22 cellular contexts compared by ENCODE assay signal in genomic region chr1:161771973-161772372, GRCh38. TPM values are rescaled to one million over a fixed set of nuclear protein-coding genes. Genes with fewer than 3 reads are reported as not detected.
A peak's percentile ranks its signal among the peaks of the same experiment; 100 is the strongest.
DNase-seq lines count a peak whose midpoint lies in the region; ATAC-seq, FAIRE-seq and TF ChIP-seq lines count a peak whose summit lies in the region.
"Had no signal": no experiment of that assay in that cellular context is flagged by ENCODE, and none has a peak within 500 bp of the region (broad histone marks: within the 10 kb centered on the region; RNA-seq: fewer than 3 reads in every experiment).

No MANE protein-coding gene starts in this region.

- in situ Hi-C loops in GM12878 (cut with MboI) = no loop called here

- intact Hi-C loops in GM12878 (cut with micrococcal nuclease; ENCODE audit: unreplicated experiment) = no loop called here
- intact Hi-C loops in sciatic nerve (cut with DNase I) = no loop called here

- DNase-seq in GM12892 (ENCODE audit: insufficient read length) = no peak
- DNase-seq in GM12878 (ENCODE audit: low read depth, low spot score) = no peak
- DNase-seq in sciatic nerve (ENCODE audit: low spot score) = no peak
- no peak for DNase-seq in AML-193 (lab: John Stamatoyannopoulos, UW)
- DNase-seq: activated CD4-positive, alpha-beta T cell treated with anti-CD3 and anti-CD28 coated beads for 4 hours; activated T-cell treated with anti-CD3 and anti-CD28 coated beads, Interleukin-2, amount 50 U/mL, for 4 hours; CD8-positive, alpha-beta memory T cell; DMS153; NCI-H510A treated with DMSO at 0.1 percent for 48 hours; Peyer's patch; SJCRH30; stimulated activated CD4-positive, alpha-beta T cell treated with anti-CD3 and anti-CD28 coated beads, Interleukin-2, amount 100 ng/mL, for 48 hours had no signal

- CTCF ChIA-PET in GM12878 (lab: Yijun Ruan, JAX) = interaction anchor here (0.8 to 2.0 kb wide), 5 partner anchors 10 to 32 kb away, joined by 3 to 8 read pairs (median 4); no protein-coding TSS in a partner anchor

- 59% methylated on average over 2 of the region's 2 CpGs for WGBS in GM12878 (ENCODE audit: insufficient coverage, insufficient replicate concordance, low lambda C conversion rate, missing lambda C conversion rate)

- RAD21 ChIA-PET in GM12878 (lab: Charles Lee; ENCODE audit: unreplicated experiment) = interaction anchor here (0.6 kb wide), 1 partner anchor 34 kb away, joined by 4 read pairs; no protein-coding TSS in a partner anchor

- peak overlapping the region in 7 of 10 experiments; percentile 10 to 38 (median 28); a peak in 9 of 20 replicates for H3K4me3 ChIP-seq in BLaER1 treated with 17β-estradiol and CSF1 and Interleukin-3, amounts not matched to agents 10 nM and 100 nM
- peak overlapping the region; percentile 28; the same call in 1 of the 2 replicates for H3K4me3 ChIP-seq in GM12878
- H3K4me3 ChIP-seq: Peyer's patch, prostate gland, SJCRH30, smooth muscle cell, suprapubic skin had no signal

- H3K4me2 ChIP-seq in BLaER1 treated with 17β-estradiol and CSF1 and Interleukin-3, amounts not matched to agents 10 nM and 100 nM = peak overlapping the region; percentile 21 to 97 (median 70)
- H3K4me2 ChIP-seq in GM12878 (ENCODE audit: control insufficient read depth, insufficient read depth) = peak overlapping the region; percentile 83
- H3K4me2 ChIP-seq: smooth muscle cell had no signal

- POLR2A ChIA-PET in GM12878 (lab: Charles Lee) = interaction anchor here (0.6 to 1.7 kb wide), 3 partner anchors 9 to 62 kb away, joined by 3 to 6 read pairs (median 3); no protein-coding TSS in a partner anchor

- no TSS peak for BruUV-seq in GM12878 (replicated peaks; lab: Mats Ljungman, UMichigan)

- SMC1A ChIA-PET in GM12878 (lab: Charles Lee; ENCODE audit: uncharacterized antibody, unreplicated experiment) = interaction anchor here (0.8 to 2.4 kb wide), 7 partner anchors 10 to 110 kb away, joined by 3 to 9 read pairs (median 4); no protein-coding TSS in a partner anchor

- peaks cover 93% of the 10 kb centered on the region for H3K79me2 ChIP-seq in GM12878 (ENCODE audit: control insufficient read depth, insufficient read depth, low read length)

- H3K27ac ChIP-seq in BLaER1 treated with 17β-estradiol and CSF1 and Interleukin-3, amounts not matched to agents 10 nM and 100 nM = peak overlapping the region in 10 of 11 experiments; percentile 34 to 90 (median 76); a peak in 19 of 22 replicates
- H3K27ac ChIP-seq in GM12878 (ENCODE audit: control insufficient read depth, insufficient read depth) = peak overlapping the region; percentile 40
- H3K27ac ChIP-seq: prostate gland, SJCRH30, suprapubic skin had no signal

- H2AFZ ChIP-seq in GM12878 (ENCODE audit: control insufficient read depth, low read depth, low read length) = no peak overlapping the region

- TF ChIP-seq POLR2A in GM12892 (IDR thresholded peaks at IDR 0.05; ENCODE audit: low read depth, low read length) (no peak), GM12878 (IDR thresholded peaks at IDR 0.05; ENCODE audit: low read depth, low read length) (no peak)

- no peak for TF ChIP-seq EP300 in GM12878 (IDR thresholded peaks at IDR 0.05; ENCODE audit: borderline replicate concordance in 1 of 2, control insufficient read depth in 1 of 2, low read depth in 2 of 2, low read length in 2 of 2)

- FAIRE-seq in GM12892 (lab: Jason Lieb, UNC) (peak; percentile 56), GM12878 (lab: Jason Lieb, UNC) (no peak)
- FAIRE-seq: bronchial epithelial cell, G401.6, H1, islet of Langerhans had no signal

- TF ChIP-seq RAD21 in GM12878 (IDR thresholded peaks at IDR 0.05; ENCODE audit: insufficient read depth, low read depth, low read length) = no peak

- H3K9ac ChIP-seq in BLaER1 treated with 17β-estradiol and CSF1 and Interleukin-3, amounts not matched to agents 10 nM and 100 nM = peak overlapping the region in 8 of 11 experiments; percentile 42 to 83 (median 59); a peak in 15 of 22 replicates
- peak overlapping the region; percentile 5; the same call in 1 of the 2 replicates for H3K9ac ChIP-seq in GM12878 (ENCODE audit: control insufficient read depth, insufficient read depth, low read length)

- TF ChIP-seq CTCF in GM12878 (IDR thresholded peaks at IDR 0.05 in 2 of 3, conservative IDR thresholded peaks at IDR 0.05 in 1 of 3; ENCODE audit: control insufficient read depth in 2 of 3, extremely low read depth in 1 of 3, insufficient read depth in 1 of 3, low read depth in 3 of 3, low read length in 3 of 3) = no peak

- peaks cover 33 to 97% (median 60%) of the 10 kb centered on the region in 10 experiments for H3K4me1 ChIP-seq in BLaER1 treated with 17β-estradiol and CSF1 and Interleukin-3, amounts not matched to agents 10 nM and 100 nM
- peaks cover 17% of the 10 kb centered on the region for H3K4me1 ChIP-seq in GM12878 (ENCODE audit: control insufficient read depth, insufficient read depth, low read length)
- H3K4me1 ChIP-seq: SJCRH30 had no signal

- ATAC-seq in GM12878 (peak; percentile 23; the same call in 2 of the 3 replicates), sciatic nerve (peak; percentile 40), HG02623 (IDR thresholded peaks at IDR 0.05; ENCODE audit: unreplicated experiment) (no peak), GM18498 (IDR thresholded peaks at IDR 0.05; ENCODE audit: unreplicated experiment) (no peak)

- no peaks in the 10 kb centered on the region for H3K27me3 ChIP-seq in BLaER1 treated with 17β-estradiol and CSF1 and Interleukin-3, amounts not matched to agents 10 nM and 100 nM
- no peaks in the 10 kb centered on the region for H3K27me3 ChIP-seq in GM12878 (replicated peaks in 1 of 2; ENCODE audit: control insufficient read depth in 2 of 2, insufficient read depth in 2 of 2, low read length in 1 of 2)
- H3K27me3 ChIP-seq: Peyer's patch, SJCRH30, suprapubic skin had no signal

- H3K36me3 ChIP-seq in BLaER1 treated with 17β-estradiol and CSF1 and Interleukin-3, amounts not matched to agents 10 nM and 100 nM = peaks cover 6 to 45% (median 17%) of the 10 kb centered on the region in 11 experiments; a peak in 17 of 22 replicates
- H3K36me3 ChIP-seq in GM12878 (ENCODE audit: control insufficient read depth in 2 of 2, insufficient read depth in 2 of 2, low read length in 1 of 2) = no peaks in the 10 kb centered on the region
- H3K36me3 ChIP-seq: Peyer's patch, prostate gland, SJCRH30, suprapubic skin had no signal

- no peaks in the 10 kb centered on the region for H3K9me3 ChIP-seq in BLaER1 treated with 17β-estradiol and CSF1 and Interleukin-3, amounts not matched to agents 10 nM and 100 nM (replicated peaks in 1 of 11)
- H3K9me3 ChIP-seq in GM12878 (replicated peaks; ENCODE audit: control insufficient read depth, insufficient read depth, low read length) = no peaks in the 10 kb centered on the region
- H3K9me3 ChIP-seq: Peyer's patch, prostate gland, SJCRH30, suprapubic skin had no signal

- peaks cover 0 to 80% (median 10%) of the 10 kb centered on the region in 11 experiments; a peak in 13 of 22 replicates for H4K20me1 ChIP-seq in BLaER1 treated with 17β-estradiol and CSF1 and Interleukin-3, amounts not matched to agents 10 nM and 100 nM
- no peaks in the 10 kb centered on the region for H4K20me1 ChIP-seq in GM12878 (ENCODE audit: control insufficient read depth, insufficient read depth)

RNA-seq across cellular contexts. Expression of gene ATF6, which starts 5.9 kb away (rescaled TPM):
- polyA plus RNA-seq in GM12892 (2012; ENCODE audit: missing spikeins) = 12.9 TPM
- 65.7 and 71.1 TPM in 2 replicates for total RNA-seq in GM12878 (2013; cell fraction: nucleolus; rRNA removed)
- total RNA-seq in GM12878 (2014; rRNA removed) = 15.2 and 18.0 TPM in 2 replicates
- total RNA-seq in GM12878 (2014; rRNA removed; fragmentation: Illumina TruSeq; extraction: Trizol) = 23.0 and 23.3 TPM in 2 replicates
- 17.0 and 17.5 TPM in 2 replicates for total RNA-seq in GM12878 (2021)
- 7.1 TPM for polyA plus RNA-seq in GM12878 (2011; ENCODE audit: low read depth)
- 24.3 and 30.4 TPM in 2 replicates for polyA plus RNA-seq in GM12878 (2011; rRNA removed)
- polyA plus RNA-seq in GM12878 (2011; cell fraction: cytosol; rRNA removed) = 12.7 and 14.3 TPM in 2 replicates
- polyA plus RNA-seq in GM12878 (2011; cell fraction: nucleus; rRNA removed) = 9.5 and 10.7 TPM in 2 replicates
- 9.9 and 11.2 TPM in 2 replicates for polyA plus RNA-seq in GM12878 (2012)
- polyA plus RNA-seq in GM12878 (2014; fragmentation: Illumina TruSeq; extraction: Trizol) = 19.2 and 23.8 TPM in 2 replicates
- 1 to 10 TPM; 7.8 to 8.9 TPM for polyA plus RNA-seq in GM12878 (2014; fragmentation: Nextera tagmentation; extraction: Ambion mirVana)
- 10.3 and 11.7 TPM in 2 replicates for polyA plus RNA-seq in GM12878 (2014; rRNA removed)
- 10 to 100 TPM; 12.9 to 14.2 TPM for polyA plus RNA-seq in GM12878 (2016; fragmentation: Nextera tagmentation; extraction: Ambion mirVana)
- 29.3 and 33.2 TPM in 2 replicates for polyA minus RNA-seq in GM12878 (2011; rRNA and poly(A)+ RNA removed)
- polyA minus RNA-seq in GM12878 (2011; cell fraction: cytosol; rRNA and poly(A)+ RNA removed) = 7.4 and 8.7 TPM in 2 replicates
- 21.9 and 29.9 TPM in 2 replicates for polyA minus RNA-seq in GM12878 (2011; cell fraction: nucleus; rRNA and poly(A)+ RNA removed)
- total RNA-seq in sciatic nerve = 29.1 TPM

RNA-seq across cellular contexts. Expression of gene DUSP12, which starts 22.4 kb away (rescaled TPM):
- polyA plus RNA-seq in GM12892 (2012; ENCODE audit: missing spikeins) = 16.5 TPM
- 51.7 and 53.8 TPM in 2 replicates for total RNA-seq in GM12878 (2013; cell fraction: nucleolus; rRNA removed)
- total RNA-seq in GM12878 (2014; rRNA removed) (41.1 and 42.5 TPM in 2 replicates), GM12878 (2014; rRNA removed; fragmentation: Illumina TruSeq; extraction: Trizol) (23.7 and 24.1 TPM in 2 replicates), GM12878 (2021) (25.2 and 29.8 TPM in 2 replicates), sciatic nerve (22.7 TPM)
- 20.3 TPM for polyA plus RNA-seq in GM12878 (2011; ENCODE audit: low read depth)
- polyA plus RNA-seq in GM12878 (2011; rRNA removed) (50.8 and 62.5 TPM in 2 replicates), GM12878 (2014; fragmentation: Illumina TruSeq; extraction: Trizol) (24.8 and 25.7 TPM in 2 replicates), GM12878 (2014; fragmentation: Nextera tagmentation; extraction: Ambion mirVana) (10 to 100 TPM in 1 of 2 experiments, 1 to 10 TPM in 1; 7.0 to 13.3 TPM), GM12878 (2014; rRNA removed) (46.5 and 51.5 TPM in 2 replicates), GM12878 (2016; fragmentation: Nextera tagmentation; extraction: Ambion mirVana) (10 to 100 TPM; 42.5 TPM)
- polyA plus RNA-seq in GM12878 (2011; cell fraction: cytosol; rRNA removed) = 32.4 and 42.5 TPM in 2 replicates
- polyA plus RNA-seq in GM12878 (2011; cell fraction: nucleus; rRNA removed) = 45.5 and 54.7 TPM in 2 replicates
- 22.4 and 25.5 TPM in 2 replicates for polyA plus RNA-seq in GM12878 (2012)
- 16.2 and 20.9 TPM in 2 replicates for polyA minus RNA-seq in GM12878 (2011; rRNA and poly(A)+ RNA removed)
- 14.8 and 16.3 TPM in 2 replicates for polyA minus RNA-seq in GM12878 (2011; cell fraction: cytosol; rRNA and poly(A)+ RNA removed)
- 21.8 and 38.5 TPM in 2 replicates for polyA minus RNA-seq in GM12878 (2011; cell fraction: nucleus; rRNA and poly(A)+ RNA removed)

RNA-seq across cellular contexts. Expression of gene FCRLB, which starts 50.6 kb away (rescaled TPM):
- polyA plus RNA-seq in GM12892 (2012; ENCODE audit: missing spikeins) = 2.0 TPM
- 4.0 and 4.2 TPM in 2 replicates for total RNA-seq in GM12878 (2013; cell fraction: nucleolus; rRNA removed)
- total RNA-seq in GM12878 (2014; rRNA removed) (11.3 and 11.5 TPM in 2 replicates), GM12878 (2014; rRNA removed; fragmentation: Illumina TruSeq; extraction: Trizol) (3.1 and 3.4 TPM in 2 replicates), GM12878 (2021) (7.9 and 8.3 TPM in 2 replicates), sciatic nerve (4.9 TPM)
- 0.73 TPM for polyA plus RNA-seq in GM12878 (2011; ENCODE audit: low read depth)
- polyA plus RNA-seq in GM12878 (2011; rRNA removed) (1.2 and 1.5 TPM in 2 replicates), GM12878 (2014; fragmentation: Illumina TruSeq; extraction: Trizol) (1.2 and 1.9 TPM in 2 replicates), GM12878 (2014; fragmentation: Nextera tagmentation; extraction: Ambion mirVana) (1 to 10 TPM in 1 of 2 experiments, under 1 TPM in 1; 0.55 to 1.2 TPM), GM12878 (2014; rRNA removed) (8.8 and 9.4 TPM in 2 replicates), GM12878 (2016; fragmentation: Nextera tagmentation; extraction: Ambion mirVana) (10 to 100 TPM; 10.9 to 11.7 TPM)
- polyA plus RNA-seq in GM12878 (2011; cell fraction: cytosol; rRNA removed) = 1.3 and 1.7 TPM in 2 replicates
- 3.6 and 4.2 TPM in 2 replicates for polyA plus RNA-seq in GM12878 (2011; cell fraction: nucleus; rRNA removed)
- 2.5 and 3.2 TPM in 2 replicates for polyA plus RNA-seq in GM12878 (2012)
- 0.93 and 1.1 TPM in 2 replicates for polyA minus RNA-seq in GM12878 (2011; rRNA and poly(A)+ RNA removed)
- 0.53 and 0.62 TPM in 2 replicates for polyA minus RNA-seq in GM12878 (2011; cell fraction: cytosol; rRNA and poly(A)+ RNA removed)
- polyA minus RNA-seq in GM12878 (2011; cell fraction: nucleus; rRNA and poly(A)+ RNA removed) = 2.3 and 2.4 TPM in 2 replicates

Comparison
In these comparisons a context has a peak if more than half of its experiments do, and no peak if none do; other contexts are left out.
1. ATAC-seq: peak in GM12878 (single experiment) and sciatic nerve (single experiment); none in HG02623 (single experiment) and GM18498 (single experiment).